In the genomic region with DNA sequence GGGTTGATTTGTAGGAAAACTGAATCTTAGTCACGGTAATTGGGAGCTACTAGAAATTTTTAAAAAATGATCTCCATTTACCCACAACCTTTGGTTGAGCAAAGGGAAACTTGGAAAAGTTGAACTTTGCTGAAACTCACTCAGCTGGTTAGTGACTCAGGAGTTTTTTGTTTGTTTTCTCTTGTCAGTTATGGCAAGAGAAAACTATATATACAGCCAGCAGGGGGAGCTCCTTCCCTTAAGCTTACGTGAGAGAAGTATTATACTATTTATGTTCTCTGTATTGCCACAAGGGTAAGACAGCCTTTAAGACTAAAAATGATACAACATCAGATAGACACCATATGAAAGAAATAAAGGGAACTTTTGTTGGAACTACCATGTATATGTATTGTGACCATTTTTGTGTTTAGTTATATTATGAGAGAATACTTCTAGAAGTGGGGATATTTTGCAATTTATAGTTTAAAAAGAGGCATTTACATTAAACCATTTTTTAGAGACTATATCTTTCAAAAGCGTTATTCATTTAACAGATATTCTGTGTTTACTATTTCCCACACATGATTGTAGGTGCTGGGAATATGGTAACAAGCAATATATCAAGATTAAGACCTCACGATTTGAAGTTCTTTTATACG, we compare ENCODE assay signal across 7 cellular contexts. TPM values are rescaled to one million over a fixed set of nuclear protein-coding genes. Genes with fewer than 3 reads are reported as not detected.
DNase-seq lines count a peak whose midpoint lies in the region; TF ChIP-seq lines count a peak whose summit lies in the region.

No MANE protein-coding gene starts in this region.

- H3K9me2 ChIP-seq in PC-9 (ENCODE audit: insufficient read depth) = no peaks in the 10 kb centered on the region

- intact Hi-C loops in PC-9 (cut with micrococcal nuclease; ENCODE audit: unreplicated experiment) = loop anchor here (5.0 to 10.0 kb wide), 4 partner anchors 252 to 1078 kb away; partner anchors contain the start of gene MSRB3

- H3K27ac ChIP-seq in PC-9 = peak overlapping the region; percentile 84

- peak; percentile 65 for TF ChIP-seq CTCF in GM10266 (IDR thresholded peaks at IDR 0.05; ENCODE audit: control insufficient read depth, insufficient read depth, low read depth, missing control alignments)
- TF ChIP-seq CTCF in LNCaP clone FGC (IDR thresholded peaks at IDR 0.05; ENCODE audit: control insufficient read depth, extremely low read depth, insufficient read depth) = peak; percentile 66
- peak; percentile 93 for TF ChIP-seq CTCF in PC-9 (conservative IDR thresholded peaks at IDR 0.05)

- H3K9me3 ChIP-seq in HAP-1 (no peaks in the 10 kb centered on the region), PC-9 (ENCODE audit: insufficient read depth, low read depth) (no peaks in the 10 kb centered on the region)

- H3K79me2 ChIP-seq in PC-9 (ENCODE audit: low read depth) = peaks cover 14% of the 10 kb centered on the region

- peak; percentile 70 for DNase-seq in GM10266 (ENCODE audit: extremely low spot score)
- DNase-seq in HAP-1 (ENCODE audit: low spot score in 2 of 2) = peak; percentile 85
- peak; percentile 93 for DNase-seq in LNCaP clone FGC (ENCODE audit: low read depth)
- peak; percentile 70 to 92 for DNase-seq in PC-9
- DNase-seq in activated naive CD4-positive, alpha-beta T cell treated with Interleukin-2 at 50 U/mL for 16 hours = peak; percentile 53
- DNase-seq in glomerular visceral epithelial cell (ENCODE audit: extremely low spot score) = peak; percentile 82
- peak; percentile 87 for DNase-seq in pulmonary artery endothelial cell (ENCODE audit: low read depth, low spot score)

- H3K4me2 ChIP-seq in PC-9 = peak overlapping the region; percentile 71

- H3K4me3 ChIP-seq in HAP-1 (no peak overlapping the region), LNCaP clone FGC (ENCODE audit: low read depth, low read length) (peak overlapping the region; percentile 27), PC-9 (peak overlapping the region; percentile 20; the same call in 1 of the 2 replicates)

- H3F3A ChIP-seq in PC-9 (ENCODE audit: insufficient read depth, low read depth) = peaks cover 33% of the 10 kb centered on the region

- POLR2A ChIA-PET in PC-9 (lab: Charles Lee; ENCODE audit: unreplicated experiment) = interaction anchor here (0.5 to 0.6 kb wide), 4 partner anchors 26 to 335 kb away, joined by 6 to 17 read pairs (median 8); no protein-coding TSS in a partner anchor

- no peaks in the 10 kb centered on the region for H4K20me1 ChIP-seq in PC-9 (ENCODE audit: insufficient read depth)

- no peaks in the 10 kb centered on the region for H3K36me3 ChIP-seq in HAP-1 (replicated peaks)
- no peaks in the 10 kb centered on the region for H3K36me3 ChIP-seq in PC-9 (ENCODE audit: low read depth)

- no TSS peak for BruUV-seq in PC-9 (replicated peaks; lab: Mats Ljungman, UMichigan)

- H3K4me1 ChIP-seq in HAP-1 = no peaks in the 10 kb centered on the region
- peaks cover 33% of the 10 kb centered on the region for H3K4me1 ChIP-seq in PC-9 (replicated peaks; ENCODE audit: insufficient read depth)

- no peak overlapping the region for H2AFZ ChIP-seq in PC-9

- CTCF ChIA-PET in PC-9 (lab: Charles Lee) = interaction anchor here (0.6 to 1.2 kb wide), 9 partner anchors 10 to 760 kb away, joined by 3 to 12 read pairs (median 5); no protein-coding TSS in a partner anchor

- in situ Hi-C loops in HAP-1 (cut with MboI; ENCODE audit: low sequenced_read_pairs) = no loop called here

- H3K27me3 ChIP-seq in HAP-1 (ENCODE audit: low read depth) (no peaks in the 10 kb centered on the region), PC-9 (ENCODE audit: insufficient read depth, low read depth) (no peaks in the 10 kb centered on the region)

RNA-seq across cellular contexts. Expression of gene TBC1D30, which starts 28.1 kb away (rescaled TPM):
- total RNA-seq in PC-9 (2021) (8.6 and 9.0 TPM in 2 replicates), pulmonary artery endothelial cell (18.8 and 19.9 TPM in 2 replicates)

RNA-seq across cellular contexts. Expression of gene GNS, which starts 37.1 kb away (rescaled TPM):
- total RNA-seq in PC-9 (2021) (68.4 and 74.9 TPM in 2 replicates), pulmonary artery endothelial cell (230 and 245 TPM in 2 replicates)
